Comparison of ENCODE assay signal across 1 cellular context in genomic region chr7:122790132-122790531, GRCh38.
TF ChIP-seq lines count a peak whose summit lies in the region.

No MANE protein-coding gene starts in this region.

TF ChIP-seq in GM23338, 12 proteins besides CTCF, POLR2A, EP300 and RAD21 (continued from another document):
- TF ChIP-seq, protein P1, sequence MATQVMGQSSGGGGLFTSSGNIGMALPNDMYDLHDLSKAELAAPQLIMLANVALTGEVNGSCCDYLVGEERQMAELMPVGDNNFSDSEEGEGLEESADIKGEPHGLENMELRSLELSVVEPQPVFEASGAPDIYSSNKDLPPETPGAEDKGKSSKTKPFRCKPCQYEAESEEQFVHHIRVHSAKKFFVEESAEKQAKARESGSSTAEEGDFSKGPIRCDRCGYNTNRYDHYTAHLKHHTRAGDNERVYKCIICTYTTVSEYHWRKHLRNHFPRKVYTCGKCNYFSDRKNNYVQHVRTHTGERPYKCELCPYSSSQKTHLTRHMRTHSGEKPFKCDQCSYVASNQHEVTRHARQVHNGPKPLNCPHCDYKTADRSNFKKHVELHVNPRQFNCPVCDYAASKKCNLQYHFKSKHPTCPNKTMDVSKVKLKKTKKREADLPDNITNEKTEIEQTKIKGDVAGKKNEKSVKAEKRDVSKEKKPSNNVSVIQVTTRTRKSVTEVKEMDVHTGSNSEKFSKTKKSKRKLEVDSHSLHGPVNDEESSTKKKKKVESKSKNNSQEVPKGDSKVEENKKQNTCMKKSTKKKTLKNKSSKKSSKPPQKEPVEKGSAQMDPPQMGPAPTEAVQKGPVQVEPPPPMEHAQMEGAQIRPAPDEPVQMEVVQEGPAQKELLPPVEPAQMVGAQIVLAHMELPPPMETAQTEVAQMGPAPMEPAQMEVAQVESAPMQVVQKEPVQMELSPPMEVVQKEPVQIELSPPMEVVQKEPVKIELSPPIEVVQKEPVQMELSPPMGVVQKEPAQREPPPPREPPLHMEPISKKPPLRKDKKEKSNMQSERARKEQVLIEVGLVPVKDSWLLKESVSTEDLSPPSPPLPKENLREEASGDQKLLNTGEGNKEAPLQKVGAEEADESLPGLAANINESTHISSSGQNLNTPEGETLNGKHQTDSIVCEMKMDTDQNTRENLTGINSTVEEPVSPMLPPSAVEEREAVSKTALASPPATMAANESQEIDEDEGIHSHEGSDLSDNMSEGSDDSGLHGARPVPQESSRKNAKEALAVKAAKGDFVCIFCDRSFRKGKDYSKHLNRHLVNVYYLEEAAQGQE (IDR thresholded peaks at IDR 0.05; ENCODE audit: unreplicated experiment), result no peak
- no peak for TF ChIP-seq ZNF462 (CRISPR knock-in tag; IDR thresholded peaks at IDR 0.05)
- no peak for TF ChIP-seq CREB1 (CRISPR knock-in tag; IDR thresholded peaks at IDR 0.05; ENCODE audit: low read depth)
- no peak for TF ChIP-seq NANOG (IDR thresholded peaks at IDR 0.05; ENCODE audit: borderline replicate concordance)
- TF ChIP-seq EZH2phosphoT487 (IDR thresholded peaks at IDR 0.05; ENCODE audit: unreplicated experiment), result no peak
